Comparison of ENCODE assay signal across 15 cellular contexts in genomic region chr7:50641442-50642405, GRCh38.
DNase-seq lines count a peak whose midpoint lies in the region; ATAC-seq and TF ChIP-seq lines count a peak whose summit lies in the region.
"Had no signal": no experiment of that assay in that cellular context is flagged by ENCODE, and none has a peak within 500 bp of the region (broad histone marks: within the 10 kb centered on the region; RNA-seq: fewer than 3 reads in every experiment).

No MANE protein-coding gene starts in this region.

- H3K4me1 Mint-ChIP-seq in activated naive CD8-positive, alpha-beta T cell treated with anti-CD3 and anti-CD28 coated beads, Interleukin-2, amount 50 U/mL, for 24 hours: no peaks in the 10 kb centered on the region

- no peak overlapping the region for H3K4me3 Mint-ChIP-seq in activated naive CD8-positive, alpha-beta T cell treated with anti-CD3 and anti-CD28 coated beads, Interleukin-2, amount 50 U/mL, for 24 hours
- H3K4me3 Mint-ChIP-seq: activated T-cell treated with anti-CD3 and anti-CD28 coated beads, Interleukin-2, amount 50 U/mL, for 24 hours; naive thymus-derived CD8-positive, alpha-beta T cell; T-helper 1 cell treated with Interleukin-12 subunit alpha and Interleukin-12 subunit beta and Interleukin-4 antibody, amounts not matched to agents 30 μg/mL and 1 μg/mL, for 36 hours had no signal

- H3F3A ChIP-seq in SK-N-SH (replicated peaks; ENCODE audit: insufficient read depth): peaks cover 9% of the 10 kb centered on the region

- ATAC-seq in SK-N-SH treated with all-trans-retinoic acid at 6 μM for 48 hours: no peak
- peak; percentile 83 for ATAC-seq in left lung
- no peak for ATAC-seq in activated naive CD8-positive, alpha-beta T cell treated with anti-CD3 and anti-CD28 coated beads, Interleukin-2, amount 50 U/mL, for 24 hours
- ATAC-seq: foreskin keratinocyte; naive thymus-derived CD8-positive, alpha-beta T cell had no signal

- DNase-seq in SK-N-SH: no peak
- peak in 55 of 58 donors; percentile 15 to 95 (median 74) for DNase-seq in anterior cingulate cortex (lab: John Stamatoyannopoulos, UW)
- DNase-seq in left lung: no peak
- no peak for DNase-seq in GM19240 (ENCODE audit: insufficient read length, low spot score)
- no peak for DNase-seq in activated naive CD8-positive, alpha-beta T cell treated with anti-CD3 and anti-CD28 coated beads, Interleukin-2, amount 50 U/mL, for 24 hours
- no peak for DNase-seq in SKM-1 treated with dmso at 0.1 percent for 144 hours (lab: John Stamatoyannopoulos, UW; ENCODE audit: unreplicated experiment)
- DNase-seq: activated T-cell treated with anti-CD3 and anti-CD28 coated beads, Interleukin-2, amount 50 U/mL, for 24 hours; cerebellar nuclear complex; foreskin keratinocyte; naive thymus-derived CD8-positive, alpha-beta T cell; NCI-H226 had no signal

- H3K79me2 ChIP-seq in SK-N-SH (ENCODE audit: insufficient read depth): peaks cover 41% of the 10 kb centered on the region

- H3K36me3 Mint-ChIP-seq in activated naive CD8-positive, alpha-beta T cell treated with anti-CD3 and anti-CD28 coated beads, Interleukin-2, amount 50 U/mL, for 24 hours (ENCODE audit: low read depth): no peaks in the 10 kb centered on the region
- H3K36me3 Mint-ChIP-seq: naive thymus-derived CD8-positive, alpha-beta T cell had no signal

- H3K27ac Mint-ChIP-seq in activated naive CD8-positive, alpha-beta T cell treated with anti-CD3 and anti-CD28 coated beads, Interleukin-2, amount 50 U/mL, for 24 hours: no peak overlapping the region
- H3K27ac Mint-ChIP-seq: activated T-cell treated with anti-CD3 and anti-CD28 coated beads, Interleukin-2, amount 50 U/mL, for 24 hours; naive thymus-derived CD8-positive, alpha-beta T cell; T-helper 1 cell treated with Interleukin-12 subunit alpha and Interleukin-12 subunit beta and Interleukin-4 antibody, amounts not matched to agents 30 μg/mL and 1 μg/mL, for 36 hours had no signal

- CTCF ChIA-PET in SK-N-SH (lab: Yijun Ruan, JAX): interaction anchor here (0.6 to 1.9 kb wide), 10 partner anchors 8 to 519 kb away, joined by 3 to 8 read pairs (median 4); no protein-coding TSS in a partner anchor

- intact Hi-C loops in left lung (cut with DNase I): no loop called here

- POLR2A ChIA-PET in SK-N-SH (lab: Yijun Ruan, JAX): no interaction called here

- H3K36me3 ChIP-seq in SK-N-SH (replicated peaks in 1 of 2; ENCODE audit: control insufficient read depth in 1 of 2, insufficient read depth in 2 of 2, low read length in 1 of 2) (peaks cover 0 to 6% of the 10 kb centered on the region in 2 experiments), left lung (no peaks in the 10 kb centered on the region)
- H3K36me3 ChIP-seq: tibial artery had no signal

- H3K27ac ChIP-seq in SK-N-SH (ENCODE audit: low read depth in 2 of 2, low read length in 1 of 2): no peak overlapping the region
- H3K27ac ChIP-seq in left lung: no peak overlapping the region
- H3K27ac ChIP-seq in temporal lobe (ENCODE audit: low read depth, low read length): peak overlapping the region; percentile 96
- H3K27ac ChIP-seq: foreskin keratinocyte, tibial artery had no signal

- H3K4me1 ChIP-seq in SK-N-SH (ENCODE audit: control insufficient read depth in 1 of 2, insufficient read depth in 2 of 2, low read depth in 1 of 2, low read length in 1 of 2) (peaks cover 0 to 22% of the 10 kb centered on the region in 2 experiments; a peak in 2 of 4 replicates), left lung (no peaks in the 10 kb centered on the region)
- H3K4me1 ChIP-seq: foreskin keratinocyte had no signal

- H3K4me3 ChIP-seq in SK-N-SH (ENCODE audit: low read depth in 2 of 2, low read length in 1 of 2) (no peak overlapping the region), left lung (no peak overlapping the region)
- H3K4me3 ChIP-seq: tibial artery had no signal

- H3K27me3 ChIP-seq in SK-N-SH (ENCODE audit: insufficient read depth): no peaks in the 10 kb centered on the region
- H3K27me3 ChIP-seq in left lung: no peaks in the 10 kb centered on the region
- H3K27me3 ChIP-seq: foreskin keratinocyte, tibial artery had no signal

- H3K4me2 ChIP-seq in SK-N-SH: no peak overlapping the region

- no peaks in the 10 kb centered on the region for H3K9me2 ChIP-seq in SK-N-SH

- H2AFZ ChIP-seq in SK-N-SH (ENCODE audit: low read depth): no peak overlapping the region

- no peak for TF ChIP-seq EP300 in SK-N-SH (IDR thresholded peaks at IDR 0.05; ENCODE audit: borderline replicate concordance in 1 of 2, low read depth in 1 of 2, low read length in 1 of 2)

- no peak for TF ChIP-seq CTCF in SK-N-SH (IDR thresholded peaks at IDR 0.05)
- no peak for TF ChIP-seq CTCF in left lung (IDR thresholded peaks at IDR 0.05)

- H3K27me3 Mint-ChIP-seq in activated naive CD8-positive, alpha-beta T cell treated with anti-CD3 and anti-CD28 coated beads, Interleukin-2, amount 50 U/mL, for 24 hours: no peaks in the 10 kb centered on the region
- H3K27me3 Mint-ChIP-seq: activated T-cell treated with anti-CD3 and anti-CD28 coated beads, Interleukin-2, amount 50 U/mL, for 24 hours; naive thymus-derived CD8-positive, alpha-beta T cell had no signal

- no peaks in the 10 kb centered on the region for H3K9me3 Mint-ChIP-seq in activated naive CD8-positive, alpha-beta T cell treated with anti-CD3 and anti-CD28 coated beads, Interleukin-2, amount 50 U/mL, for 24 hours
- H3K9me3 Mint-ChIP-seq: activated T-cell treated with anti-CD3 and anti-CD28 coated beads, Interleukin-2, amount 50 U/mL, for 24 hours; T-helper 1 cell treated with Interleukin-12 subunit alpha and Interleukin-12 subunit beta and Interleukin-4 antibody, amounts not matched to agents 30 μg/mL and 1 μg/mL, for 36 hours had no signal

- no peak overlapping the region for H3K9ac ChIP-seq in SK-N-SH

- peaks cover 64% of the 10 kb centered on the region for H4K20me1 ChIP-seq in SK-N-SH (ENCODE audit: insufficient read depth)

- peak; percentile 34 for TF ChIP-seq RAD21 in SK-N-SH (IDR thresholded peaks at IDR 0.05; ENCODE audit: low read length)

- H3K9me3 ChIP-seq in SK-N-SH: no peaks in the 10 kb centered on the region
- no peaks in the 10 kb centered on the region for H3K9me3 ChIP-seq in left lung
- H3K9me3 ChIP-seq: tibial artery had no signal

- WGBS in SK-N-SH (ENCODE audit: low lambda C conversion rate): 78% methylated on average over 18 of the region's 18 CpGs

TF ChIP-seq in SK-N-SH, 30 proteins besides CTCF, POLR2A, EP300 and RAD21:
- TF ChIP-seq TAF1 (IDR thresholded peaks at IDR 0.05; ENCODE audit: borderline replicate concordance, low read depth, low read length) (no peak), REST (IDR thresholded peaks at IDR 0.05; ENCODE audit: low read depth, low read length) (no peak)

TF ChIP-seq in SK-N-SH treated with all-trans-retinoic acid at 6 μM for 48 hours, 23 proteins besides CTCF, POLR2A, EP300 and RAD21:
- no peak for TF ChIP-seq ZNF565 (CRISPR knock-in tag; conservative IDR thresholded peaks at IDR 0.05; ENCODE audit: low read depth)
- TF ChIP-seq POU6F1 (CRISPR knock-in tag; IDR thresholded peaks at IDR 0.05; ENCODE audit: borderline replicate concordance, low read depth): no peak
- no peak for TF ChIP-seq RARB (CRISPR knock-in tag; IDR thresholded peaks at IDR 0.05)
- no peak for TF ChIP-seq CSRNP3 (CRISPR knock-in tag; IDR thresholded peaks at IDR 0.05)
- no peak for TF ChIP-seq OSR1 (CRISPR knock-in tag; IDR thresholded peaks at IDR 0.05)
- no peak for TF ChIP-seq TOX (CRISPR knock-in tag; IDR thresholded peaks at IDR 0.05; ENCODE audit: borderline replicate concordance)
- TF ChIP-seq SNAI2 (CRISPR knock-in tag; IDR thresholded peaks at IDR 0.05): no peak

Comparison
In these comparisons a context has a peak if more than half of its experiments do, and no peak if none do; other contexts are left out.
1. DNase-seq: peak in anterior cingulate cortex (55 of 58); none in SK-N-SH (single experiment), left lung (0 of 2), GM19240 (single experiment), activated naive CD8-positive, alpha-beta T cell treated with anti-CD3 and anti-CD28 coated beads, Interleukin-2, amount 50 U/mL, for 24 hours (single experiment) and SKM-1 treated with dmso at 0.1 percent for 144 hours (single experiment).